35 cellular contexts compared by ENCODE assay signal in genomic region chr4:111014537-111014936, GRCh38.
"Had no signal": no experiment of that assay in that cellular context is flagged by ENCODE, and none has a peak within 500 bp of the region (broad histone marks: within the 10 kb centered on the region; RNA-seq: fewer than 3 reads in every experiment).

No MANE protein-coding gene starts in this region.

- H3K4me1 Mint-ChIP-seq: activated B cell treated with CpG ODN at 0.5 μM for 24 hours; activated CD4-positive, alpha-beta T cell treated with anti-CD3 and anti-CD28 coated beads, Interleukin-2, amount 10 ng/mL, durations not matched to agents 24 days and 14 days; activated CD8-positive, alpha-beta memory T cell treated with anti-CD3 and anti-CD28 coated beads, Interleukin-2, amount 10 ng/mL, durations not matched to agents 7 days and 5 days; activated naive CD4-positive, alpha-beta T cell treated with anti-CD3 and anti-CD28 coated beads, Interleukin-2, amount 10 ng/mL, durations not matched to agents 7 days and 5 days; activated naive CD4-positive, alpha-beta T cell treated with anti-CD3 and anti-CD28 coated beads, Interleukin-2, amount 50 U/mL, for 24 hours; activated naive CD8-positive, alpha-beta T cell treated with anti-CD3 and anti-CD28 coated beads, Interleukin-2, amount 10 ng/mL, durations not matched to agents 7 days and 5 days; activated naive CD8-positive, alpha-beta T cell treated with anti-CD3 and anti-CD28 coated beads, Interleukin-2, amount 50 U/mL, for 24 hours; central memory CD8-positive, alpha-beta T cell; T-cell; T-helper 17 cell had no signal

- H3K27me3 Mint-ChIP-seq: activated B cell treated with CpG ODN at 0.5 μM for 24 hours; activated CD4-positive, alpha-beta memory T cell treated with anti-CD3 and anti-CD28 coated beads for 36 hours; activated CD4-positive, alpha-beta T cell treated with anti-CD3 and anti-CD28 coated beads, Interleukin-2, amount 10 ng/mL, durations not matched to agents 24 days and 14 days; activated CD8-positive, alpha-beta memory T cell treated with anti-CD3 and anti-CD28 coated beads, Interleukin-2, amount 10 ng/mL, durations not matched to agents 7 days and 5 days; activated naive CD4-positive, alpha-beta T cell treated with anti-CD3 and anti-CD28 coated beads, Interleukin-2, amount 10 ng/mL, durations not matched to agents 7 days and 5 days; activated naive CD4-positive, alpha-beta T cell treated with anti-CD3 and anti-CD28 coated beads, Interleukin-2, amount 50 U/mL, for 24 hours; activated naive CD8-positive, alpha-beta T cell; activated naive CD8-positive, alpha-beta T cell treated with anti-CD3 and anti-CD28 coated beads, Interleukin-2, amount 10 ng/mL, durations not matched to agents 7 days and 5 days; activated naive CD8-positive, alpha-beta T cell treated with anti-CD3 and anti-CD28 coated beads, Interleukin-2, amount 50 U/mL, for 24 hours; activated T-cell treated with anti-CD3 and anti-CD28 coated beads, Interleukin-2, amount 50 U/mL, for 24 hours; central memory CD8-positive, alpha-beta T cell; T-cell; T-helper 17 cell had no signal

- H3K27me3 ChIP-seq: ascending aorta, cardiac muscle cell had no signal

- FAIRE-seq: bronchial epithelial cell, TTC549 had no signal

- DNase-seq: activated B cell treated with CpG ODN at 0.5 μM for 24 hours; activated CD4-positive, alpha-beta memory T cell treated with anti-CD3 and anti-CD28 coated beads for 36 hours; activated CD4-positive, alpha-beta T cell treated with anti-CD3 and anti-CD28 coated beads for 4 hours; activated CD4-positive, alpha-beta T cell treated with anti-CD3 and anti-CD28 coated beads, Interleukin-2, amount 10 ng/mL, durations not matched to agents 24 days and 14 days; activated CD4-positive, alpha-beta T cell treated with anti-CD3 and anti-CD28 coated beads, Interleukin-2, amount 50 U/mL, for 1 hour; activated CD4-positive, alpha-beta T cell treated with anti-CD3 and anti-CD28 coated beads, Interleukin-2, amount 50 U/mL, for 4 hours; activated CD4-positive, CD25-positive, alpha-beta regulatory T cell treated with anti-CD3 and anti-CD28 coated beads, Interleukin-2, amount 50 U/mL, for 72 hours; activated CD8-positive, alpha-beta memory T cell treated with anti-CD3 and anti-CD28 coated beads for 24 hours; activated CD8-positive, alpha-beta memory T cell treated with anti-CD3 and anti-CD28 coated beads, Interleukin-2, amount 10 ng/mL, durations not matched to agents 7 days and 5 days; activated CD8-positive, alpha-beta memory T cell treated with anti-CD3 and anti-CD28 coated beads, Interleukin-2, amount 50 U/mL, for 48 hours; activated CD8-positive, alpha-beta T cell treated with anti-CD3 and anti-CD28 coated beads, Interleukin-2, amount 10 ng/mL, durations not matched to agents 7 days and 5 days; activated effector memory CD4-positive, alpha-beta T cell treated with Interleukin-2 at 50 U/mL for 16 hours; activated gamma-delta T cell; activated naive CD4-positive, alpha-beta T cell treated with anti-CD3 and anti-CD28 coated beads, Interleukin-2, amount 10 ng/mL, durations not matched to agents 7 days and 5 days; activated naive CD4-positive, alpha-beta T cell treated with Interleukin-2 at 50 U/mL for 16 hours; activated naive CD8-positive, alpha-beta T cell treated with anti-CD3 and anti-CD28 coated beads, Interleukin-2, amount 10 ng/mL, durations not matched to agents 7 days and 5 days; activated naive CD8-positive, alpha-beta T cell treated with anti-CD3 and anti-CD28 coated beads, Interleukin-2, amount 50 U/mL, for 24 hours; activated T-cell treated with anti-CD3 and anti-CD28 coated beads, Interleukin-2, amount 50 U/mL, for 24 hours; activated T-cell treated with anti-CD3 and anti-CD28 coated beads, Interleukin-2, amount 50 U/mL, for 48 hours; amygdala; anterior cingulate cortex; cerebellar nuclear complex; T-cell; T-helper 17 cell; T1000 had no signal

- H3K4me3 Mint-ChIP-seq: activated B cell treated with CpG ODN at 0.5 μM for 24 hours; activated CD4-positive, alpha-beta memory T cell treated with anti-CD3 and anti-CD28 coated beads for 36 hours; activated CD4-positive, alpha-beta T cell treated with anti-CD3 and anti-CD28 coated beads, Interleukin-2, amount 10 ng/mL, durations not matched to agents 24 days and 14 days; activated CD8-positive, alpha-beta memory T cell treated with anti-CD3 and anti-CD28 coated beads, Interleukin-2, amount 10 ng/mL, durations not matched to agents 7 days and 5 days; activated CD8-positive, alpha-beta T cell treated with anti-CD3 and anti-CD28 coated beads, Interleukin-2, amount 10 ng/mL, durations not matched to agents 7 days and 5 days; activated naive CD4-positive, alpha-beta T cell treated with anti-CD3 and anti-CD28 coated beads, Interleukin-2, amount 10 ng/mL, durations not matched to agents 7 days and 5 days; activated naive CD4-positive, alpha-beta T cell treated with anti-CD3 and anti-CD28 coated beads, Interleukin-2, amount 50 U/mL, for 24 hours; activated naive CD8-positive, alpha-beta T cell; activated naive CD8-positive, alpha-beta T cell treated with anti-CD3 and anti-CD28 coated beads, Interleukin-2, amount 10 ng/mL, durations not matched to agents 7 days and 5 days; activated naive CD8-positive, alpha-beta T cell treated with anti-CD3 and anti-CD28 coated beads, Interleukin-2, amount 50 U/mL, for 24 hours; activated T-cell treated with anti-CD3 and anti-CD28 coated beads, Interleukin-2, amount 50 U/mL, for 24 hours; brain; central memory CD8-positive, alpha-beta T cell; T-cell; T-helper 17 cell had no signal

- H3K9me3 ChIP-seq: ascending aorta had no signal

- H3K36me3 Mint-ChIP-seq: activated CD4-positive, alpha-beta memory T cell treated with anti-CD3 and anti-CD28 coated beads for 36 hours; activated CD8-positive, alpha-beta memory T cell treated with anti-CD3 and anti-CD28 coated beads, Interleukin-2, amount 10 ng/mL, durations not matched to agents 7 days and 5 days; activated naive CD4-positive, alpha-beta T cell treated with anti-CD3 and anti-CD28 coated beads, Interleukin-2, amount 10 ng/mL, durations not matched to agents 7 days and 5 days; activated naive CD4-positive, alpha-beta T cell treated with anti-CD3 and anti-CD28 coated beads, Interleukin-2, amount 50 U/mL, for 24 hours; activated naive CD8-positive, alpha-beta T cell; activated naive CD8-positive, alpha-beta T cell treated with anti-CD3 and anti-CD28 coated beads, Interleukin-2, amount 10 ng/mL, durations not matched to agents 7 days and 5 days; brain; T-cell had no signal

- H3K27ac ChIP-seq: ascending aorta, cardiac muscle cell, VCaP had no signal

- H3K27ac Mint-ChIP-seq: activated B cell treated with CpG ODN at 0.5 μM for 24 hours; activated CD4-positive, alpha-beta memory T cell treated with anti-CD3 and anti-CD28 coated beads for 36 hours; activated CD4-positive, alpha-beta T cell treated with anti-CD3 and anti-CD28 coated beads, Interleukin-2, amount 10 ng/mL, durations not matched to agents 24 days and 14 days; activated CD8-positive, alpha-beta memory T cell treated with anti-CD3 and anti-CD28 coated beads, Interleukin-2, amount 10 ng/mL, durations not matched to agents 7 days and 5 days; activated CD8-positive, alpha-beta T cell treated with anti-CD3 and anti-CD28 coated beads, Interleukin-2, amount 10 ng/mL, durations not matched to agents 7 days and 5 days; activated naive CD4-positive, alpha-beta T cell treated with anti-CD3 and anti-CD28 coated beads, Interleukin-2, amount 10 ng/mL, durations not matched to agents 7 days and 5 days; activated naive CD4-positive, alpha-beta T cell treated with anti-CD3 and anti-CD28 coated beads, Interleukin-2, amount 50 U/mL, for 24 hours; activated naive CD8-positive, alpha-beta T cell; activated naive CD8-positive, alpha-beta T cell treated with anti-CD3 and anti-CD28 coated beads, Interleukin-2, amount 10 ng/mL, durations not matched to agents 7 days and 5 days; activated naive CD8-positive, alpha-beta T cell treated with anti-CD3 and anti-CD28 coated beads, Interleukin-2, amount 50 U/mL, for 24 hours; activated T-cell treated with anti-CD3 and anti-CD28 coated beads, Interleukin-2, amount 50 U/mL, for 24 hours; activated T-helper 2 cell treated with anti-CD3 and anti-CD28 coated beads, Interferon-gamma antibody, Interleukin-2, Interleukin-4, amounts not matched to agents 10 μg/mL and 5 μg/mL and 100 μg/mL, durations not matched to agents 14 hours and 24 hours and 36 hours; brain; T-cell; T-helper 17 cell had no signal

- H3K9me3 Mint-ChIP-seq: activated B cell treated with CpG ODN at 0.5 μM for 24 hours; activated CD4-positive, alpha-beta memory T cell treated with anti-CD3 and anti-CD28 coated beads for 36 hours; activated CD4-positive, alpha-beta T cell treated with anti-CD3 and anti-CD28 coated beads, Interleukin-2, amount 10 ng/mL, durations not matched to agents 24 days and 14 days; activated naive CD4-positive, alpha-beta T cell treated with anti-CD3 and anti-CD28 coated beads, Interleukin-2, amount 50 U/mL, for 24 hours; activated naive CD8-positive, alpha-beta T cell treated with anti-CD3 and anti-CD28 coated beads, Interleukin-2, amount 10 ng/mL, durations not matched to agents 7 days and 5 days; activated naive CD8-positive, alpha-beta T cell treated with anti-CD3 and anti-CD28 coated beads, Interleukin-2, amount 50 U/mL, for 24 hours; activated T-helper 2 cell treated with anti-CD3 and anti-CD28 coated beads, Interferon-gamma antibody, Interleukin-2, Interleukin-4, amounts not matched to agents 10 μg/mL and 5 μg/mL and 100 μg/mL, durations not matched to agents 14 hours and 24 hours and 36 hours; brain had no signal

- H3K4me3 ChIP-seq: ascending aorta, cardiac muscle cell had no signal

- H3K36me3 ChIP-seq: ascending aorta, cardiac muscle cell had no signal

- H3K4me1 ChIP-seq: ascending aorta had no signal

- ATAC-seq: activated CD8-positive, alpha-beta memory T cell treated with anti-CD3 and anti-CD28 coated beads, Interleukin-2, amount 10 ng/mL, durations not matched to agents 7 days and 5 days; activated CD8-positive, alpha-beta T cell treated with anti-CD3 and anti-CD28 coated beads, Interleukin-2, amount 10 ng/mL, durations not matched to agents 7 days and 5 days; activated naive CD8-positive, alpha-beta T cell treated with anti-CD3 and anti-CD28 coated beads, Interleukin-2, amount 50 U/mL, for 24 hours; T-cell; T-helper 17 cell had no signal
